In the genomic region with DNA sequence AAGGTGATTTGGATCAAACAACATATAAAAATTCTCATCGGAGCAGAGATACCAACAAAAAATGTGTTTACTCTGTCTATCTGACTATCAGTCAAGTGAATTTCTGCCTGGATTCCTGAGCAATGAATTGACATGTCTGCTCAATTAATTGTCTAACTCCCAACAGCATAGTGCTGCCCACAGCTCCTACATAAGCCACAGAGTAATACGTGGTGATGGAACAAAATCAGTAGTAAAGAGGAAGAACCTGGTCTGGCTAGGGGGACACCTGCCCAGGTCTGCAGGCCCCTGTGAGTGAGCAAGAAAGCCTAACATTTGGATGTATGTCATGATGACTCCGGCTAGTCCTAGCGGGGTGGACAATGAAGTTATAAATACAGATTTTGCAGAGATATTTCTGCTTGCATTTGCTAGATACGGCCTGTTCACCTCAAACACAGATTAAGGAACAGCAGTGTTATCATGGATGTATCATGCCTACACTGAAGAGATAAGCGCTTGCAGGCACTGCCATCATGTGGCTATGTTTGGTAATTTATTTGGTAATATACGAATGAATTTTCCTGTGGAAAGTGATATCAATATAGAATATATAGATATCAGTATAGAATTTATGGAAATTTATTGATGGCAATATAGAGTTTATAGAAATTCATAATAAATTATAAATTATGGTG, we compare ENCODE assay signal across 8 cellular contexts.
DNase-seq lines count a peak whose midpoint lies in the region; ATAC-seq and TF ChIP-seq lines count a peak whose summit lies in the region.

No MANE protein-coding gene starts in this region.

- no peaks in the 10 kb centered on the region for H3K4me1 ChIP-seq in effector memory CD4-positive, alpha-beta T cell (ENCODE audit: control insufficient read depth, insufficient read depth, low read length, poor library complexity, severe bottlenecking)

- H3K9me3 ChIP-seq in effector memory CD4-positive, alpha-beta T cell (ENCODE audit: control insufficient read depth, low read length): no peaks in the 10 kb centered on the region

- no peak overlapping the region for H3K4me3 ChIP-seq in effector memory CD4-positive, alpha-beta T cell (ENCODE audit: insufficient read depth, low read depth, low read length, poor library complexity, severe bottlenecking)

- H3K27me3 ChIP-seq in effector memory CD4-positive, alpha-beta T cell (replicated peaks; ENCODE audit: control insufficient read depth, insufficient read depth, low read length, poor library complexity, severe bottlenecking): no peaks in the 10 kb centered on the region

- DNase-seq in COLO668 (lab: John Stamatoyannopoulos, UW; ENCODE audit: unreplicated experiment) (peak; percentile 69), HEK293T (ENCODE audit: extremely low spot score) (peak; percentile 72), NCI-H345 (lab: John Stamatoyannopoulos, UW) (peak; percentile 74), midbrain (lab: John Stamatoyannopoulos, UW) (peak; percentile 21)
- DNase-seq in activated CD4-positive, alpha-beta T cell treated with anti-CD3 and anti-CD28 coated beads for 4 hours: peak; percentile 57 to 68
- peak; percentile 25 to 46 (median 28) for DNase-seq in effector memory CD4-positive, alpha-beta T cell
- DNase-seq in stimulated activated naive CD4-positive, alpha-beta T cell treated with Interleukin-2 at 50 U/mL for 16 hours (lab: John Stamatoyannopoulos, UW): peak; percentile 49

- H3K36me3 ChIP-seq in effector memory CD4-positive, alpha-beta T cell (ENCODE audit: control insufficient read depth, insufficient read depth, low read length): no peaks in the 10 kb centered on the region

- POLR2A ChIA-PET in HEK293T (lab: Yijun Ruan, JAX): no interaction called here

- H3K27ac ChIP-seq in effector memory CD4-positive, alpha-beta T cell (ENCODE audit: insufficient read depth, low read length, poor library complexity, severe bottlenecking): no peak overlapping the region

- no peak for ATAC-seq in GM19035 (IDR thresholded peaks at IDR 0.05; ENCODE audit: unreplicated experiment)

- CTCF ChIA-PET in HEK293T (lab: Yijun Ruan, JAX): no interaction called here

TF ChIP-seq in HEK293T, 16 proteins besides CTCF, POLR2A, EP300 and RAD21:
- TF ChIP-seq SUZ12 (IDR thresholded peaks at IDR 0.05) (no peak), FOXK2 (IDR thresholded peaks at IDR 0.05) (0 out of 2 replicates have a peak, but pooled peaks have one; percentile 34)

Comparison
In these comparisons a context has a peak if more than half of its experiments do, and no peak if none do; other contexts are left out.
1. DNase-seq: peak in every context shown above with its lines; median percentile 74 in NCI-H345; 72 in HEK293T; 69 in COLO668; 62 in activated CD4-positive, alpha-beta T cell treated with anti-CD3 and anti-CD28 coated beads for 4 hours; 49 in stimulated activated naive CD4-positive, alpha-beta T cell treated with Interleukin-2 at 50 U/mL for 16 hours; 28 in effector memory CD4-positive, alpha-beta T cell; 21 in midbrain.